Comparison of ENCODE assay signal across 35 cellular contexts in genomic region chr6:150962436-150962835, GRCh38.
"Had no signal": no experiment of that assay in that cellular context is flagged by ENCODE, and none has a peak within 500 bp of the region (broad histone marks: within the 10 kb centered on the region; RNA-seq: fewer than 3 reads in every experiment).

No MANE protein-coding gene starts in this region.

- H3K4me3 ChIP-seq: adrenal gland, body of pancreas, breast epithelium had no signal

- H3K27me3 ChIP-seq: adrenal gland, body of pancreas, brain microvascular endothelial cell, breast epithelium had no signal

- ATAC-seq: activated CD4-positive, alpha-beta T cell treated with anti-CD3 and anti-CD28 coated beads for 36 hours; activated CD4-positive, CD25-positive, alpha-beta regulatory T cell treated with anti-CD3 and anti-CD28 coated beads, Interleukin-2, amount 50 U/mL, for 24 hours; activated CD8-positive, alpha-beta T cell treated with anti-CD3 and anti-CD28 coated beads for 36 hours; activated naive CD4-positive, alpha-beta T cell treated with anti-CD3 and anti-CD28 coated beads, Interleukin-2, amount 50 U/mL, for 72 hours; activated T-cell treated with anti-CD3 and anti-CD28 coated beads, Interleukin-2, amount 50 U/mL, for 4 hours; activated T-cell treated with anti-CD3 and anti-CD28 coated beads, Interleukin-2, amount 50 U/mL, for 72 hours; activated T-helper 17 cell treated with anti-CD3 and anti-CD28 coated beads, Interleukin-2, amount 50 U/mL, for 72 hours; body of pancreas; WTC11 had no signal

- H3K27ac ChIP-seq: adrenal gland, body of pancreas, brain microvascular endothelial cell, breast epithelium, WERI-Rb-1 had no signal

- H3K9me3 ChIP-seq: adrenal gland, body of pancreas, breast epithelium had no signal

- DNase-seq: activated CD4-positive, alpha-beta memory T cell treated with anti-CD3 and anti-CD28 coated beads for 36 hours; activated CD4-positive, alpha-beta T cell treated with anti-CD3 and anti-CD28 coated beads for 1 hour; activated CD4-positive, alpha-beta T cell treated with anti-CD3 and anti-CD28 coated beads for 36 hours; activated CD4-positive, alpha-beta T cell treated with anti-CD3 and anti-CD28 coated beads for 48 hours; activated CD4-positive, alpha-beta T cell treated with anti-CD3 and anti-CD28 coated beads, Interleukin-2, amount 50 U/mL, for 1 hour; activated CD4-positive, alpha-beta T cell treated with anti-CD3 and anti-CD28 coated beads, Interleukin-2, amount 50 U/mL, for 4 hours; activated CD4-positive, CD25-positive, alpha-beta regulatory T cell; activated CD8-positive, alpha-beta memory T cell treated with anti-CD3 and anti-CD28 coated beads, Interleukin-2, amount 50 U/mL, for 4 hours; activated CD8-positive, alpha-beta T cell treated with anti-CD3 and anti-CD28 coated beads for 36 hours; activated gamma-delta T cell treated with Interleukin-2 at 50 U/mL for 16 hours; activated naive CD4-positive, alpha-beta T cell; activated naive CD4-positive, alpha-beta T cell treated with anti-CD3 and anti-CD28 coated beads for 36 hours; activated naive CD4-positive, alpha-beta T cell treated with anti-CD3 and anti-CD28 coated beads, Interleukin-2, amount 50 U/mL, for 16 hours; activated naive CD8-positive, alpha-beta T cell treated with anti-CD3 and anti-CD28 coated beads for 36 hours; activated T-cell treated with anti-CD3 and anti-CD28 coated beads for 4 hours; activated T-cell treated with anti-CD3 and anti-CD28 coated beads, Interleukin-2, amount 50 U/mL, for 1 hour; activated T-cell treated with anti-CD3 and anti-CD28 coated beads, Interleukin-2, amount 50 U/mL, for 4 hours; activated T-cell treated with anti-CD3 and anti-CD28 coated beads, Interleukin-2, amount 50 U/mL, for 72 hours; adrenal gland; amniotic stem cell; aorta; body of pancreas; brain microvascular endothelial cell; central memory CD4-positive, alpha-beta T cell; cerebellar nuclear complex; SW 1271; T-helper 1 cell; T-helper 2 cell; T-helper 9 cell; WERI-Rb-1 had no signal

- H3K36me3 ChIP-seq: adrenal gland, breast epithelium, WERI-Rb-1 had no signal

- H3K4me1 ChIP-seq: adrenal gland, body of pancreas, breast epithelium had no signal
